In genomic region chr9:104780796-104781395, GRCh38 we compare ENCODE assay signal across 1 cellular context.
TF ChIP-seq lines count a peak whose summit lies in the region.

No MANE protein-coding gene starts in this region.

TF ChIP-seq in GM23338, 12 proteins besides CTCF, POLR2A, EP300 and RAD21 (continued from another document):
- TF ChIP-seq ZNF462 (CRISPR knock-in tag; IDR thresholded peaks at IDR 0.05) (no peak), ZNF331 (CRISPR knock-in tag; IDR thresholded peaks at IDR 0.05; ENCODE audit: low read depth) (no peak), ETS1 (IDR thresholded peaks at IDR 0.05) (no peak)
TF ChIP-seq in GM23338: peak in this region for 0.
